Comparison of ENCODE assay signal across 17 cellular contexts in genomic region chr1:246805135-246805716, GRCh38.
A peak's percentile ranks its signal among the peaks of the same experiment; 100 is the strongest.
DNase-seq lines count a peak whose midpoint lies in the region; FAIRE-seq lines count a peak whose summit lies in the region.
"Had no signal": no experiment of that assay in that cellular context is flagged by ENCODE, and none has a peak within 500 bp of the region (broad histone marks: within the 10 kb centered on the region; RNA-seq: fewer than 3 reads in every experiment).

No MANE protein-coding gene starts in this region.

- H3K4me2 ChIP-seq in mesenchymal stem cell (ENCODE audit: low read length, poor library complexity, severe bottlenecking): no peak overlapping the region
- H3K4me2 ChIP-seq: A549 had no signal

- no peaks in the 10 kb centered on the region for H3K79me1 ChIP-seq in mesenchymal stem cell (replicated peaks; ENCODE audit: low read length, poor library complexity, severe bottlenecking)

- H3K27ac ChIP-seq in mesenchymal stem cell (ENCODE audit: low read length, poor library complexity, severe bottlenecking): no peak overlapping the region
- H3K27ac ChIP-seq: A549 had no signal

- no peak overlapping the region for H2AK5ac ChIP-seq in mesenchymal stem cell (ENCODE audit: low read length, severe bottlenecking)

- WGBS in mesenchymal stem cell: 92% methylated on average over 10 of the region's 10 CpGs

- H3K4me1 ChIP-seq in mesenchymal stem cell (ENCODE audit: control insufficient read depth, insufficient read depth, low read depth, low read length): no peaks in the 10 kb centered on the region
- H3K4me1 ChIP-seq: A549, HAP-1 had no signal

- peak; percentile 8 for DNase-seq in NCI-H748 (lab: John Stamatoyannopoulos, UW; ENCODE audit: unreplicated experiment)
- no peak for DNase-seq in NCI-H748 treated with DMSO at 0.1 percent for 48 hours (lab: John Stamatoyannopoulos, UW)
- DNase-seq in DMS79 (lab: John Stamatoyannopoulos, UW): peak; percentile 62
- DNase-seq in NCI-H345 (lab: John Stamatoyannopoulos, UW): peak; percentile 82
- peak; percentile 59 for DNase-seq in mesenchymal stem cell
- no peak for DNase-seq in NCI-H524 treated with DMSO at 0.1 percent for 48 hours (lab: John Stamatoyannopoulos, UW)
- DNase-seq in RCC 7860 (ENCODE audit: low spot score): no peak
- DNase-seq: Calu3; CD4-positive, alpha-beta T cell; Kasumi-1; MM.1S; NCI-H1092; NCI-H2171; PC-3 had no signal

- H3K9me3 ChIP-seq in mesenchymal stem cell (ENCODE audit: control insufficient read depth, low read length): no peaks in the 10 kb centered on the region

- no peak overlapping the region for H2BK5ac ChIP-seq in mesenchymal stem cell (ENCODE audit: low read depth, low read length, poor library complexity, severe bottlenecking)

- no peaks in the 10 kb centered on the region for H3K36me3 ChIP-seq in mesenchymal stem cell (ENCODE audit: control insufficient read depth in 1 of 2, insufficient read depth in 2 of 2, low read depth in 1 of 2, low read length in 2 of 2)
- H3K36me3 ChIP-seq: HAP-1 had no signal

- FAIRE-seq in RCC 7860 (lab: Jason Lieb, UNC): no peak
- FAIRE-seq: A549, G401.6 had no signal

- peaks cover 3 to 17% of the 10 kb centered on the region in 2 experiments for H3K27me3 ChIP-seq in mesenchymal stem cell (ENCODE audit: control insufficient read depth in 1 of 2, insufficient read depth in 1 of 2, low read length in 2 of 2)

- H3K14ac ChIP-seq in mesenchymal stem cell (ENCODE audit: low read length in 2 of 2): no peak overlapping the region

- H2BK15ac ChIP-seq in mesenchymal stem cell (ENCODE audit: low read depth, poor library complexity, severe bottlenecking): no peak overlapping the region

- no peak overlapping the region for H4K91ac ChIP-seq in mesenchymal stem cell (ENCODE audit: low read length)

- no peak overlapping the region for H3K4ac ChIP-seq in mesenchymal stem cell (ENCODE audit: low read depth in 1 of 2, low read length in 2 of 2)

- H3K9ac ChIP-seq in mesenchymal stem cell (ENCODE audit: low read length): no peak overlapping the region

- no peak overlapping the region for H3K4me3 ChIP-seq in mesenchymal stem cell (ENCODE audit: insufficient read depth in 1 of 2, low read depth in 1 of 2, low read length in 2 of 2)
- H3K4me3 ChIP-seq: A549, HAP-1 had no signal

- H4K8ac ChIP-seq in mesenchymal stem cell (ENCODE audit: low read length): no peak overlapping the region

- H2AFZ ChIP-seq in mesenchymal stem cell (ENCODE audit: low read depth, low read length): no peak overlapping the region

- H3K23ac ChIP-seq in mesenchymal stem cell (ENCODE audit: low read length in 2 of 2): no peak overlapping the region

- no peak overlapping the region for H2BK120ac ChIP-seq in mesenchymal stem cell (ENCODE audit: low read depth, low read length)

- H2BK12ac ChIP-seq in mesenchymal stem cell (ENCODE audit: low read length in 2 of 2): no peak overlapping the region

- H3K18ac ChIP-seq in mesenchymal stem cell (ENCODE audit: low read depth in 1 of 2, low read length in 2 of 2): no peak overlapping the region

Comparison
In these comparisons a context has a peak if more than half of its experiments do, and no peak if none do; other contexts are left out.
1. DNase-seq: peak in NCI-H748 (single experiment), DMS79 (single experiment), NCI-H345 (single experiment) and mesenchymal stem cell (single experiment); none in NCI-H748 treated with DMSO at 0.1 percent for 48 hours (single experiment), NCI-H524 treated with DMSO at 0.1 percent for 48 hours (single experiment) and RCC 7860 (single experiment).